Comparison of ENCODE assay signal across 1 cellular context in genomic region chr18:9684901-9685738, GRCh38.
TF ChIP-seq lines count a peak whose summit lies in the region.

No MANE protein-coding gene starts in this region.

TF ChIP-seq in K562, 482 proteins besides CTCF, POLR2A, EP300 and RAD21 (continued from another document and continues in another):
- TF ChIP-seq GTF2B (IDR thresholded peaks at IDR 0.05; ENCODE audit: extremely low read depth, insufficient read length) (no peak), HCFC1 (IDR thresholded peaks at IDR 0.05; ENCODE audit: low read depth, low read length) (no peak), POU5F1 (IDR thresholded peaks at IDR 0.05; ENCODE audit: borderline replicate concordance, low read depth, low read length, partially characterized antibody) (no peak), JUND (IDR thresholded peaks at IDR 0.05; ENCODE audit: borderline replicate concordance, low read depth, low read length) (no peak), JUND (tag; IDR thresholded peaks at IDR 0.05; ENCODE audit: borderline replicate concordance, low read depth, low read length) (peak; percentile 46; the same call in 1 of the 3 replicates), BRCA1 (IDR thresholded peaks at IDR 0.05) (no peak), BRCA1 (CRISPR knock-in tag; IDR thresholded peaks at IDR 0.05) (no peak), ZNF395 (CRISPR knock-in tag; IDR thresholded peaks at IDR 0.05) (no peak; the same call in 1 of the 2 replicates), FOXO4 (CRISPR knock-in tag; IDR thresholded peaks at IDR 0.05) (no peak), LEF1 (IDR thresholded peaks at IDR 0.05) (no peak; the same call in 1 of the 2 replicates), ZBTB43 (CRISPR knock-in tag; IDR thresholded peaks at IDR 0.05) (no peak), ZFP91 (CRISPR knock-in tag; IDR thresholded peaks at IDR 0.05) (no peak), E2F3 (CRISPR knock-in tag; IDR thresholded peaks at IDR 0.05) (no peak), TBP (optimal IDR thresholded peaks at IDR 0.05; ENCODE audit: low read depth, low read length) (peak; percentile 46), NFE2 (IDR thresholded peaks at IDR 0.05; ENCODE audit: low read depth) (no peak), ESRRB (CRISPR knock-in tag; IDR thresholded peaks at IDR 0.05; ENCODE audit: borderline replicate concordance) (no peak), MYC (IDR thresholded peaks at IDR 0.05; ENCODE audit: low read depth, low read length) (no peak; the same call in 1 of the 2 replicates), MYC (CRISPR knock-in tag; IDR thresholded peaks at IDR 0.05; ENCODE audit: borderline replicate concordance, low read depth) (no peak), FOXK1 (CRISPR knock-in tag; IDR thresholded peaks at IDR 0.05; ENCODE audit: borderline replicate concordance) (no peak), DPF2 (IDR thresholded peaks at IDR 0.05) (no peak), DACH1 (IDR thresholded peaks at IDR 0.05; ENCODE audit: partially characterized antibody) (no peak), SMAD3 (CRISPR knock-in tag; conservative IDR thresholded peaks at IDR 0.05) (peak; percentile 5; the same call in 1 of the 2 replicates), XRCC5 (IDR thresholded peaks at IDR 0.05; ENCODE audit: low read depth, low read length) (no peak), NCOA6 (IDR thresholded peaks at IDR 0.05) (no peak), ZNF609 (CRISPR knock-in tag; IDR thresholded peaks at IDR 0.05; ENCODE audit: borderline replicate concordance) (no peak), CBFA2T3 (IDR thresholded peaks at IDR 0.05) (no peak), RNF2 (IDR thresholded peaks at IDR 0.05) (no peak), ZBTB1 (CRISPR knock-in tag; IDR thresholded peaks at IDR 0.05; ENCODE audit: borderline replicate concordance, low read depth) (no peak), HDAC1 (IDR thresholded peaks at IDR 0.05) (no peak), HOMEZ (CRISPR knock-in tag; IDR thresholded peaks at IDR 0.05) (no peak), NFIC (IDR thresholded peaks at IDR 0.05) (no peak), ZNF449 (CRISPR knock-in tag; IDR thresholded peaks at IDR 0.05) (no peak), CTBP1 (IDR thresholded peaks at IDR 0.05; ENCODE audit: borderline replicate concordance) (no peak), TAF7 (tag; IDR thresholded peaks at IDR 0.05) (peak; percentile 53), ZKSCAN8 (CRISPR knock-in tag; IDR thresholded peaks at IDR 0.05) (no peak), SIN3A (IDR thresholded peaks at IDR 0.05; ENCODE audit: borderline replicate concordance in 2 of 2, control insufficient read depth in 1 of 2, low read depth in 2 of 2, low read length in 2 of 2) (no peak), MED1 (CRISPR knock-in tag; IDR thresholded peaks at IDR 0.05; ENCODE audit: borderline replicate concordance) (no peak), ATF1 (CRISPR knock-in tag; IDR thresholded peaks at IDR 0.05) (no peak), ATF1 (tag; IDR thresholded peaks at IDR 0.05) (peak; percentile 80), PHF21A (IDR thresholded peaks at IDR 0.05; ENCODE audit: borderline replicate concordance, low read depth) (no peak), STAT6 (CRISPR knock-in tag; IDR thresholded peaks at IDR 0.05) (no peak), HNRNPUL1 (IDR thresholded peaks at IDR 0.05; ENCODE audit: low read length) (no peak), KLF10 (CRISPR knock-in tag; IDR thresholded peaks at IDR 0.05) (no peak), RNF219 (CRISPR knock-in tag; IDR thresholded peaks at IDR 0.05) (no peak), NR2C1 (IDR thresholded peaks at IDR 0.05) (no peak), NR2C1 (tag; IDR thresholded peaks at IDR 0.05) (peak; percentile 25; the same call in 1 of the 2 replicates), SRSF1 (IDR thresholded peaks at IDR 0.05; ENCODE audit: low read depth, low read length) (no peak), MTF1 (CRISPR knock-in tag; IDR thresholded peaks at IDR 0.05; ENCODE audit: borderline replicate concordance) (no peak), SMC3 (conservative IDR thresholded peaks at IDR 0.05; ENCODE audit: insufficient read depth, low read depth, low read length) (no peak), MCM7 (IDR thresholded peaks at IDR 0.05) (no peak)
